ENCODE assay signal across 1 cellular context in the genomic region with DNA sequence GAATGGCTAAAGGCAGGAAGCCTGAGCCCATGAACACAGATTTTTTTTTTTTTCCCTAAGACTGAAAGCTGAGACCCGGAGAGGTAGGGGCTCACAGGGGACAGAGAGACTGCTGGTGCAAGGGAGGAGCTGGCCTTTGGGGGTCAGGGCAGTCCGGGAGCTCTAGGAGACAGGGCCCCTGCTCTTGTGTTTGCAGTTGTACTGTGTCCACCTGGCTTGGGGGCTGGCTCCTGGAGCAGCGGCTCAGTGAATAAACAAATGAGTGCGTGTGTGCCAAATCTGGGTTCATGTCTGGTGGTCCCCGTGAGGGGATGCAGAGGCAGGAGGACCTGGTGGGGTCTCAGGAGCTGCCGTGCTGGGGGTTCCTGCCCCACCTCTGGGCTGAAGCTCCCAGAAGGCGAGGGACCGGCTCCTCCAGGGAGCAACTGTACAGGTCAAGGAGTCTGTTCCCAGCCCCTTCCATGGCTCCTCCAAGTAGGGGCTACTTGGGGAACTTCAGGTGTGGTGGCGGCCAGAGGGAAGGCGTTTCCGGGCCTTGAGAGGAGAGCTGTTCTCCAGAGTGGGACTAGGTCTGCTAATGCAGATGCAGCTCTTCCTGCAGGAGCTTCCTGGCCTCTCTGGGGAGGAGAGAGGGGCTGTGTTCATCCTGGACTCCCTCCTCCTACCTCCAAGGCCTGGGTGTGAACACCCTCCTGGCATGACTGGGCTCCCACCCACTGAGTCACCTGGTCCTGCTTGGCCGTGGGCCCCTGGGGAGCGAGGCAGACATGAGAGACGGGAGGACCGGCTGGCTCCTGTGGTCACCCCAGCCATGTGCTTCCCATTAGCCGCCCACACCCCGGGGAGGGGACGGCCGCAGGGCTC.
A peak's percentile ranks its signal among the peaks of the same experiment; 100 is the strongest.
TF ChIP-seq lines count a peak whose summit lies in the region.

No MANE protein-coding gene starts in this region.

TF ChIP-seq in K562, 482 proteins besides CTCF, POLR2A, EP300 and RAD21 (continued from another document):
- TF ChIP-seq, protein P1, sequence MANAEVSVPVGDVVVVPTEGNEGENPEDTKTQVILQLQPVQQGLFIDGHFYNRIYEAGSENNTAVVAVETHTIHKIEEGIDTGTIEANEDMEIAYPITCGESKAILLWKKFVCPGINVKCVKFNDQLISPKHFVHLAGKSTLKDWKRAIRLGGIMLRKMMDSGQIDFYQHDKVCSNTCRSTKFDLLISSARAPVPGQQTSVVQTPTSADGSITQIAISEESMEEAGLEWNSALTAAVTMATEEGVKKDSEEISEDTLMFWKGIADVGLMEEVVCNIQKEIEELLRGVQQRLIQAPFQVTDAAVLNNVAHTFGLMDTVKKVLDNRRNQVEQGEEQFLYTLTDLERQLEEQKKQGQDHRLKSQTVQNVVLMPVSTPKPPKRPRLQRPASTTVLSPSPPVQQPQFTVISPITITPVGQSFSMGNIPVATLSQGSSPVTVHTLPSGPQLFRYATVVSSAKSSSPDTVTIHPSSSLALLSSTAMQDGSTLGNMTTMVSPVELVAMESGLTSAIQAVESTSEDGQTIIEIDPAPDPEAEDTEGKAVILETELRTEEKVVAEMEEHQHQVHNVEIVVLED (CRISPR knock-in tag; IDR thresholded peaks at IDR 0.05) = peak; percentile 50; the same call in 1 of the 2 replicates
- TF ChIP-seq SRF (CRISPR knock-in tag; IDR thresholded peaks at IDR 0.05) (peak in 1 of 2 experiments; percentile 40; a peak in 1 of 4 replicates), PHF20 (IDR thresholded peaks at IDR 0.05; ENCODE audit: partially characterized antibody) (no peak), FOXA3 (CRISPR knock-in tag; conservative IDR thresholded peaks at IDR 0.05 in 1 of 2, IDR thresholded peaks at IDR 0.05 in 1 of 2) (no peak), RB1 (IDR thresholded peaks at IDR 0.05; ENCODE audit: low read depth) (no peak), ZKSCAN1 (IDR thresholded peaks at IDR 0.05; ENCODE audit: low read depth, low read length) (no peak), RHOXF2B (CRISPR knock-in tag; conservative IDR thresholded peaks at IDR 0.05) (0 out of 2 replicates have a peak, but pooled peaks have one; percentile 44), HMGN3 (IDR thresholded peaks at IDR 0.05; ENCODE audit: borderline replicate concordance, extremely low read depth, insufficient read length, low read depth, low read length) (no peak), ZNF197 (CRISPR knock-in tag; IDR thresholded peaks at IDR 0.05; ENCODE audit: low read depth) (0 out of 2 replicates have a peak, but pooled peaks have one; percentile 39), NFXL1 (CRISPR knock-in tag; IDR thresholded peaks at IDR 0.05) (no peak), L3MBTL2 (IDR thresholded peaks at IDR 0.05) (peak; percentile 94), FOS (IDR thresholded peaks at IDR 0.05; ENCODE audit: extremely low read depth, insufficient read length) (no peak)
- TF ChIP-seq, protein P2, sequence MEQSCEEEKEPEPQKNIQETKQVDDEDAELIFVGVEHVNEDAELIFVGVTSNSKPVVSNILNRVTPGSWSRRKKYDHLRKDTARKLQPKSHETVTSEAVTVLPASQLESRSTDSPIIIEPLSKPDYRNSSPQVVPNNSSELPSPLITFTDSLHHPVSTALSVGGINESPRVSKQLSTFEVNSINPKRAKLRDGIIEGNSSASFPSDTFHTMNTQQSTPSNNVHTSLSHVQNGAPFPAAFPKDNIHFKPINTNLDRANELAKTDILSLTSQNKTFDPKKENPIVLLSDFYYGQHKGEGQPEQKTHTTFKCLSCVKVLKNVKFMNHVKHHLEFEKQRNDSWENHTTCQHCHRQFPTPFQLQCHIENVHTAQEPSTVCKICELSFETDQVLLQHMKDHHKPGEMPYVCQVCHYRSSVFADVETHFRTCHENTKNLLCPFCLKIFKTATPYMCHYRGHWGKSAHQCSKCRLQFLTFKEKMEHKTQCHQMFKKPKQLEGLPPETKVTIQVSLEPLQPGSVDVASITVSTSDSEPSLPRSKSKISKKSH (CRISPR knock-in tag; IDR thresholded peaks at IDR 0.05) = no peak
- TF ChIP-seq, protein P3, sequence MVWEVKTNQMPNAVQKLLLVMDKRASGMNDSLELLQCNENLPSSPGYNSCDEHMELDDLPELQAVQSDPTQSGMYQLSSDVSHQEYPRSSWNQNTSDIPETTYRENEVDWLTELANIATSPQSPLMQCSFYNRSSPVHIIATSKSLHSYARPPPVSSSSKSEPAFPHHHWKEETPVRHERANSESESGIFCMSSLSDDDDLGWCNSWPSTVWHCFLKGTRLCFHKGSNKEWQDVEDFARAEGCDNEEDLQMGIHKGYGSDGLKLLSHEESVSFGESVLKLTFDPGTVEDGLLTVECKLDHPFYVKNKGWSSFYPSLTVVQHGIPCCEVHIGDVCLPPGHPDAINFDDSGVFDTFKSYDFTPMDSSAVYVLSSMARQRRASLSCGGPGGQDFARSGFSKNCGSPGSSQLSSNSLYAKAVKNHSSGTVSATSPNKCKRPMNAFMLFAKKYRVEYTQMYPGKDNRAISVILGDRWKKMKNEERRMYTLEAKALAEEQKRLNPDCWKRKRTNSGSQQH (CRISPR knock-in tag; IDR thresholded peaks at IDR 0.05) = no peak
- TF ChIP-seq, protein P4, sequence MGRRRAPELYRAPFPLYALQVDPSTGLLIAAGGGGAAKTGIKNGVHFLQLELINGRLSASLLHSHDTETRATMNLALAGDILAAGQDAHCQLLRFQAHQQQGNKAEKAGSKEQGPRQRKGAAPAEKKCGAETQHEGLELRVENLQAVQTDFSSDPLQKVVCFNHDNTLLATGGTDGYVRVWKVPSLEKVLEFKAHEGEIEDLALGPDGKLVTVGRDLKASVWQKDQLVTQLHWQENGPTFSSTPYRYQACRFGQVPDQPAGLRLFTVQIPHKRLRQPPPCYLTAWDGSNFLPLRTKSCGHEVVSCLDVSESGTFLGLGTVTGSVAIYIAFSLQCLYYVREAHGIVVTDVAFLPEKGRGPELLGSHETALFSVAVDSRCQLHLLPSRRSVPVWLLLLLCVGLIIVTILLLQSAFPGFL (CRISPR knock-in tag; IDR thresholded peaks at IDR 0.05) = no peak
- TF ChIP-seq, protein P5, sequence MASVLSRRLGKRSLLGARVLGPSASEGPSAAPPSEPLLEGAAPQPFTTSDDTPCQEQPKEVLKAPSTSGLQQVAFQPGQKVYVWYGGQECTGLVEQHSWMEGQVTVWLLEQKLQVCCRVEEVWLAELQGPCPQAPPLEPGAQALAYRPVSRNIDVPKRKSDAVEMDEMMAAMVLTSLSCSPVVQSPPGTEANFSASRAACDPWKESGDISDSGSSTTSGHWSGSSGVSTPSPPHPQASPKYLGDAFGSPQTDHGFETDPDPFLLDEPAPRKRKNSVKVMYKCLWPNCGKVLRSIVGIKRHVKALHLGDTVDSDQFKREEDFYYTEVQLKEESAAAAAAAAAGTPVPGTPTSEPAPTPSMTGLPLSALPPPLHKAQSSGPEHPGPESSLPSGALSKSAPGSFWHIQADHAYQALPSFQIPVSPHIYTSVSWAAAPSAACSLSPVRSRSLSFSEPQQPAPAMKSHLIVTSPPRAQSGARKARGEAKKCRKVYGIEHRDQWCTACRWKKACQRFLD (CRISPR knock-in tag; IDR thresholded peaks at IDR 0.05) = peak; percentile 69; the same call in 1 of the 2 replicates
- TF ChIP-seq, protein P6, sequence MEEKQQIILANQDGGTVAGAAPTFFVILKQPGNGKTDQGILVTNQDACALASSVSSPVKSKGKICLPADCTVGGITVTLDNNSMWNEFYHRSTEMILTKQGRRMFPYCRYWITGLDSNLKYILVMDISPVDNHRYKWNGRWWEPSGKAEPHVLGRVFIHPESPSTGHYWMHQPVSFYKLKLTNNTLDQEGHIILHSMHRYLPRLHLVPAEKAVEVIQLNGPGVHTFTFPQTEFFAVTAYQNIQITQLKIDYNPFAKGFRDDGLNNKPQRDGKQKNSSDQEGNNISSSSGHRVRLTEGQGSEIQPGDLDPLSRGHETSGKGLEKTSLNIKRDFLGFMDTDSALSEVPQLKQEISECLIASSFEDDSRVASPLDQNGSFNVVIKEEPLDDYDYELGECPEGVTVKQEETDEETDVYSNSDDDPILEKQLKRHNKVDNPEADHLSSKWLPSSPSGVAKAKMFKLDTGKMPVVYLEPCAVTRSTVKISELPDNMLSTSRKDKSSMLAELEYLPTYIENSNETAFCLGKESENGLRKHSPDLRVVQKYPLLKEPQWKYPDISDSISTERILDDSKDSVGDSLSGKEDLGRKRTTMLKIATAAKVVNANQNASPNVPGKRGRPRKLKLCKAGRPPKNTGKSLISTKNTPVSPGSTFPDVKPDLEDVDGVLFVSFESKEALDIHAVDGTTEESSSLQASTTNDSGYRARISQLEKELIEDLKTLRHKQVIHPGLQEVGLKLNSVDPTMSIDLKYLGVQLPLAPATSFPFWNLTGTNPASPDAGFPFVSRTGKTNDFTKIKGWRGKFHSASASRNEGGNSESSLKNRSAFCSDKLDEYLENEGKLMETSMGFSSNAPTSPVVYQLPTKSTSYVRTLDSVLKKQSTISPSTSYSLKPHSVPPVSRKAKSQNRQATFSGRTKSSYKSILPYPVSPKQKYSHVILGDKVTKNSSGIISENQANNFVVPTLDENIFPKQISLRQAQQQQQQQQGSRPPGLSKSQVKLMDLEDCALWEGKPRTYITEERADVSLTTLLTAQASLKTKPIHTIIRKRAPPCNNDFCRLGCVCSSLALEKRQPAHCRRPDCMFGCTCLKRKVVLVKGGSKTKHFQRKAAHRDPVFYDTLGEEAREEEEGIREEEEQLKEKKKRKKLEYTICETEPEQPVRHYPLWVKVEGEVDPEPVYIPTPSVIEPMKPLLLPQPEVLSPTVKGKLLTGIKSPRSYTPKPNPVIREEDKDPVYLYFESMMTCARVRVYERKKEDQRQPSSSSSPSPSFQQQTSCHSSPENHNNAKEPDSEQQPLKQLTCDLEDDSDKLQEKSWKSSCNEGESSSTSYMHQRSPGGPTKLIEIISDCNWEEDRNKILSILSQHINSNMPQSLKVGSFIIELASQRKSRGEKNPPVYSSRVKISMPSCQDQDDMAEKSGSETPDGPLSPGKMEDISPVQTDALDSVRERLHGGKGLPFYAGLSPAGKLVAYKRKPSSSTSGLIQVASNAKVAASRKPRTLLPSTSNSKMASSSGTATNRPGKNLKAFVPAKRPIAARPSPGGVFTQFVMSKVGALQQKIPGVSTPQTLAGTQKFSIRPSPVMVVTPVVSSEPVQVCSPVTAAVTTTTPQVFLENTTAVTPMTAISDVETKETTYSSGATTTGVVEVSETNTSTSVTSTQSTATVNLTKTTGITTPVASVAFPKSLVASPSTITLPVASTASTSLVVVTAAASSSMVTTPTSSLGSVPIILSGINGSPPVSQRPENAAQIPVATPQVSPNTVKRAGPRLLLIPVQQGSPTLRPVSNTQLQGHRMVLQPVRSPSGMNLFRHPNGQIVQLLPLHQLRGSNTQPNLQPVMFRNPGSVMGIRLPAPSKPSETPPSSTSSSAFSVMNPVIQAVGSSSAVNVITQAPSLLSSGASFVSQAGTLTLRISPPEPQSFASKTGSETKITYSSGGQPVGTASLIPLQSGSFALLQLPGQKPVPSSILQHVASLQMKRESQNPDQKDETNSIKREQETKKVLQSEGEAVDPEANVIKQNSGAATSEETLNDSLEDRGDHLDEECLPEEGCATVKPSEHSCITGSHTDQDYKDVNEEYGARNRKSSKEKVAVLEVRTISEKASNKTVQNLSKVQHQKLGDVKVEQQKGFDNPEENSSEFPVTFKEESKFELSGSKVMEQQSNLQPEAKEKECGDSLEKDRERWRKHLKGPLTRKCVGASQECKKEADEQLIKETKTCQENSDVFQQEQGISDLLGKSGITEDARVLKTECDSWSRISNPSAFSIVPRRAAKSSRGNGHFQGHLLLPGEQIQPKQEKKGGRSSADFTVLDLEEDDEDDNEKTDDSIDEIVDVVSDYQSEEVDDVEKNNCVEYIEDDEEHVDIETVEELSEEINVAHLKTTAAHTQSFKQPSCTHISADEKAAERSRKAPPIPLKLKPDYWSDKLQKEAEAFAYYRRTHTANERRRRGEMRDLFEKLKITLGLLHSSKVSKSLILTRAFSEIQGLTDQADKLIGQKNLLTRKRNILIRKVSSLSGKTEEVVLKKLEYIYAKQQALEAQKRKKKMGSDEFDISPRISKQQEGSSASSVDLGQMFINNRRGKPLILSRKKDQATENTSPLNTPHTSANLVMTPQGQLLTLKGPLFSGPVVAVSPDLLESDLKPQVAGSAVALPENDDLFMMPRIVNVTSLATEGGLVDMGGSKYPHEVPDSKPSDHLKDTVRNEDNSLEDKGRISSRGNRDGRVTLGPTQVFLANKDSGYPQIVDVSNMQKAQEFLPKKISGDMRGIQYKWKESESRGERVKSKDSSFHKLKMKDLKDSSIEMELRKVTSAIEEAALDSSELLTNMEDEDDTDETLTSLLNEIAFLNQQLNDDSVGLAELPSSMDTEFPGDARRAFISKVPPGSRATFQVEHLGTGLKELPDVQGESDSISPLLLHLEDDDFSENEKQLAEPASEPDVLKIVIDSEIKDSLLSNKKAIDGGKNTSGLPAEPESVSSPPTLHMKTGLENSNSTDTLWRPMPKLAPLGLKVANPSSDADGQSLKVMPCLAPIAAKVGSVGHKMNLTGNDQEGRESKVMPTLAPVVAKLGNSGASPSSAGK (IDR thresholded peaks at IDR 0.05) = peak; percentile 96
